In genomic region chr1:144940054-144940453, GRCh38 we compare ENCODE assay signal across 7 cellular contexts.
A peak's percentile ranks its signal among the peaks of the same experiment; 100 is the strongest.
DNase-seq lines count a peak whose midpoint lies in the region; ATAC-seq and TF ChIP-seq lines count a peak whose summit lies in the region.
"Not testable (repeated sequence)": the region's sequence is repeated elsewhere in the genome, so short reads cannot be mapped to it uniquely, and the experiment has no call there.

No MANE protein-coding gene starts in this region.

- H3K4me3 ChIP-seq in RWPE2 (ENCODE audit: severe bottlenecking); left lung: not testable (repeated sequence)

- not testable (repeated sequence) for H3K4me1 ChIP-seq in RWPE2 (ENCODE audit: insufficient read depth, poor library complexity, severe bottlenecking); left lung

- not testable (repeated sequence) for H3K9me3 ChIP-seq in RWPE2 (ENCODE audit: severe bottlenecking); left lung

- ATAC-seq in GM18870 (IDR thresholded peaks at IDR 0.05; ENCODE audit: unreplicated experiment): peak; percentile 83
- ATAC-seq in GM21381 (IDR thresholded peaks at IDR 0.05; ENCODE audit: unreplicated experiment): peak; percentile 58
- ATAC-seq in HG02759 (IDR thresholded peaks at IDR 0.05; ENCODE audit: unreplicated experiment): peak; percentile 63
- peak; percentile 48 for ATAC-seq in HG03108 (IDR thresholded peaks at IDR 0.05; ENCODE audit: unreplicated experiment)
- ATAC-seq in RWPE2 (ENCODE audit: low read depth): peak; percentile 24; the same call in 2 of the 3 replicates
- ATAC-seq in left lung: peak; percentile 36

- DNase-seq in RWPE2 (ENCODE audit: low spot score); activated T-helper 2 cell treated with anti-CD3 and anti-CD28 coated beads, Interferon-gamma antibody, Interleukin-2, Interleukin-4, amounts not matched to agents 10 μg/mL and 5 μg/mL and 100 μg/mL, durations not matched to agents 14 hours and 24 hours and 36 hours (ENCODE audit: low spot score); left lung: not testable (repeated sequence)

- not testable (repeated sequence) for H3K27me3 Mint-ChIP-seq in activated T-helper 2 cell treated with anti-CD3 and anti-CD28 coated beads, Interferon-gamma antibody, Interleukin-2, Interleukin-4, amounts not matched to agents 10 μg/mL and 5 μg/mL and 100 μg/mL, durations not matched to agents 14 hours and 24 hours and 36 hours (ENCODE audit: low read depth)

- H3K4me1 Mint-ChIP-seq in activated T-helper 2 cell treated with anti-CD3 and anti-CD28 coated beads, Interferon-gamma antibody, Interleukin-2, Interleukin-4, amounts not matched to agents 10 μg/mL and 5 μg/mL and 100 μg/mL, durations not matched to agents 14 hours and 24 hours and 36 hours (ENCODE audit: low read depth): not testable (repeated sequence)

- not testable (repeated sequence) for H3K36me3 Mint-ChIP-seq in activated T-helper 2 cell treated with anti-CD3 and anti-CD28 coated beads, Interferon-gamma antibody, Interleukin-2, Interleukin-4, amounts not matched to agents 10 μg/mL and 5 μg/mL and 100 μg/mL, durations not matched to agents 14 hours and 24 hours and 36 hours (ENCODE audit: low read depth)

- H3K27ac Mint-ChIP-seq in activated T-helper 2 cell treated with anti-CD3 and anti-CD28 coated beads, Interferon-gamma antibody, Interleukin-2, Interleukin-4, amounts not matched to agents 10 μg/mL and 5 μg/mL and 100 μg/mL, durations not matched to agents 14 hours and 24 hours and 36 hours: peak overlapping the region; percentile 87

- H3K4me3 Mint-ChIP-seq in activated T-helper 2 cell treated with anti-CD3 and anti-CD28 coated beads, Interferon-gamma antibody, Interleukin-2, Interleukin-4, amounts not matched to agents 10 μg/mL and 5 μg/mL and 100 μg/mL, durations not matched to agents 14 hours and 24 hours and 36 hours (ENCODE audit: low read depth): peak overlapping the region; percentile 62

- H3K9me3 Mint-ChIP-seq in activated T-helper 2 cell treated with anti-CD3 and anti-CD28 coated beads, Interferon-gamma antibody, Interleukin-2, Interleukin-4, amounts not matched to agents 10 μg/mL and 5 μg/mL and 100 μg/mL, durations not matched to agents 14 hours and 24 hours and 36 hours: not testable (repeated sequence)

- H3K36me3 ChIP-seq in RWPE2 (ENCODE audit: low read depth); left lung: not testable (repeated sequence)

- H3K27me3 ChIP-seq in RWPE2 (ENCODE audit: insufficient read depth, poor library complexity, severe bottlenecking); left lung: not testable (repeated sequence)

- not testable (repeated sequence) for TF ChIP-seq CTCF in RWPE2 (IDR thresholded peaks at IDR 0.05; ENCODE audit: poor library complexity, severe bottlenecking); left lung (IDR thresholded peaks at IDR 0.05)

- intact Hi-C loops in activated T-helper 2 cell treated with anti-CD3 and anti-CD28 coated beads, Interferon-gamma antibody, Interleukin-2, Interleukin-4, amounts not matched to agents 10 μg/mL and 5 μg/mL and 100 μg/mL, durations not matched to agents 14 hours and 24 hours and 36 hours (cut with micrococcal nuclease); left lung (cut with DNase I): not testable (repeated sequence)

- not testable (repeated sequence) for H3K27ac ChIP-seq in RWPE2 (ENCODE audit: poor library complexity, severe bottlenecking); left lung

Comparison
In these comparisons a context has a peak if more than half of its experiments do, and no peak if none do; other contexts are left out.
1. ATAC-seq: peak in every context shown above with its lines; median percentile 83 in GM18870; 63 in HG02759; 58 in GM21381; 48 in HG03108; 36 in left lung; 24 in RWPE2.